In the genomic region with DNA sequence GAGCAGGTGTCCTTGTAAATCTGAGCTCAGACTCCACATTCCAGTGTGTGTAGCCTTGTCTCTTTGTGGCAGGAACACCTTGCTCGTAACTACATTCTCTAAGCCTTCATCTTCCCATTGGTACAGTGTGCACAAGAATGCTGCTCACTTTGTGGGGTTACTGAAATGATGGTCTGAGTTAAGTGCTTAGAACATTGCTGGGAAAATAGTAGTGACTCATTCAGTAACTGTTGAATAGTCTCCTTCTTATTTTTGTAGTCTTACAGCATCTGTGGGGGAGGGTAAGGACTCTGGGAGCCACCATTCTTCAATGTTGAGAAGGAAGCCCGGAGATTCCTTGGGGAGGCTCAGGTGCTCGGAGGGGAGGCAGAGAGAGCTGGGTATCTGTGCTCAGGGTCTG, we compare ENCODE assay signal across 22 cellular contexts.
"Had no signal": no experiment of that assay in that cellular context is flagged by ENCODE, and none has a peak within 500 bp of the region (broad histone marks: within the 10 kb centered on the region; RNA-seq: fewer than 3 reads in every experiment).

No MANE protein-coding gene starts in this region.

- H3K4me3 ChIP-seq: colonic mucosa, heart left ventricle, skin epidermis, stomach, thoracic aorta had no signal

- ATAC-seq: heart left ventricle; left colon; left ventricle myocardium superior; sciatic nerve; stimulated activated naive B cell treated with anti-CD40 and anti-IgM and Interleukin-4, amounts not matched to agents 10 μg/mL and 1 μg/mL and 100 μg/mL, for 72 hours had no signal

- H3K9me3 ChIP-seq: colonic mucosa, thoracic aorta had no signal

- H3K9ac ChIP-seq: parathyroid adenoma had no signal

- H3K4me1 ChIP-seq: colonic mucosa, heart left ventricle, parathyroid adenoma, stomach had no signal

- H3K36me3 ChIP-seq: colonic mucosa, heart left ventricle, stomach, thoracic aorta had no signal

- H2AFZ ChIP-seq: parathyroid adenoma had no signal

- DNase-seq: colonic mucosa; dermis blood vessel endothelial cell; effector CD4-positive, alpha-beta T cell; endodermal cell; erythroblast; heart left ventricle; hippocampal formation; left colon; left ventricle myocardium superior; mesendoderm; naive B cell; occipital lobe; stimulated activated CD4-positive, alpha-beta T cell treated with anti-CD3 and anti-CD28 coated beads, Interleukin-2, amount 100 ng/mL, for 24 hours; stimulated activated CD4-positive, alpha-beta T cell treated with anti-CD3 and anti-CD28 coated beads, Interleukin-4, amount 100 ng/mL, for 4 hours; stimulated activated naive B cell treated with anti-CD40 and anti-IgM and Interleukin-4, amounts not matched to agents 10 μg/mL and 1 μg/mL and 100 μg/mL, for 72 hours; stomach; substantia nigra; trophoblast cell had no signal

- H3K27me3 ChIP-seq: colonic mucosa had no signal

- H3K79me2 ChIP-seq: parathyroid adenoma had no signal

- H3K27ac ChIP-seq: colonic mucosa, heart left ventricle, parathyroid adenoma, skin epidermis, stomach, thoracic aorta had no signal
